ENCODE assay signal across 8 cellular contexts in genomic region chr15:79310985-79311900, GRCh38. TPM values are rescaled to one million over a fixed set of nuclear protein-coding genes. Genes with fewer than 3 reads are reported as not detected.
A peak's percentile ranks its signal among the peaks of the same experiment; 100 is the strongest.
DNase-seq lines count a peak whose midpoint lies in the region; ATAC-seq lines count a peak whose summit lies in the region.

Gene TMED3, plus strand, starts transcription at chr15:79311112. Its CDS starts 138 bp downstream, at chr15:79311250.

- H3K9ac ChIP-seq in HUES48 (ENCODE audit: low read depth, low read length): peak within 1 kb of the TSS; percentile 82
- H3K9ac ChIP-seq in muscle layer of colon (ENCODE audit: low read length): peak within 1 kb of the TSS; percentile 17

- H3K4me1 ChIP-seq in HUES48 (ENCODE audit: control insufficient read depth, insufficient read depth, low read length) (peaks cover 9% of the 10 kb centered on the region), esophagus (ENCODE audit: control insufficient read depth in 2 of 2, insufficient read depth in 2 of 2, low read length in 1 of 2) (peaks cover 0 to 17% of the 10 kb centered on the region in 2 donors), muscle layer of colon (ENCODE audit: insufficient read depth, low read length) (peaks cover 11% of the 10 kb centered on the region)

- H3K9me3 ChIP-seq in HUES48 (ENCODE audit: control insufficient read depth, insufficient read depth, low read length): no peaks in the 10 kb centered on the region
- no peaks in the 10 kb centered on the region for H3K9me3 ChIP-seq in esophagus (ENCODE audit: control insufficient read depth in 2 of 2, insufficient read depth in 1 of 2, low read depth in 1 of 2, low read length in 1 of 2)
- H3K9me3 ChIP-seq in muscle layer of colon (ENCODE audit: low read length): no peaks in the 10 kb centered on the region

- H3K27ac ChIP-seq in HUES48 (ENCODE audit: low read depth, low read length): peak within 1 kb of the TSS; percentile 31
- H3K27ac ChIP-seq in esophagus (ENCODE audit: low read depth in 2 of 2, low read length in 1 of 2): peak within 1 kb of the TSS; percentile 57 to 70
- H3K27ac ChIP-seq in muscle layer of colon (ENCODE audit: low read depth, low read length): peak within 1 kb of the TSS; percentile 19

- DNase-seq in DMS114 treated with DMSO at 0.1 percent for 48 hours (lab: John Stamatoyannopoulos, UW; ENCODE audit: unreplicated experiment): peak; percentile 82
- DNase-seq in OCI-M1 (lab: John Stamatoyannopoulos, UW): peak; percentile 90
- DNase-seq in activated T-cell treated with anti-CD3 and anti-CD28 coated beads for 4 hours: peak; percentile 60
- DNase-seq in stimulated activated CD8-positive, alpha-beta memory T cell treated with anti-CD3 and anti-CD28 coated beads, Interleukin-7, amount 100 ng/mL, for 1 hour (ENCODE audit: low read depth in 2 of 2): peak; percentile 53

- H3K4me3 ChIP-seq in HUES48 (ENCODE audit: low read depth, low read length) (peak within 1 kb of the TSS; percentile 76), esophagus (ENCODE audit: low read depth in 1 of 2, low read length in 2 of 2) (peak within 1 kb of the TSS; percentile 86 to 91), muscle layer of colon (ENCODE audit: low read depth in 1 of 2, low read length in 2 of 2) (peak within 1 kb of the TSS; percentile 82 to 94)

- WGBS in esophagus, 2 donors: 1% methylated on average over 63 to 69 of the region's 76 CpGs

- peaks cover 32% of the 10 kb centered on the region for H3K36me3 ChIP-seq in HUES48 (ENCODE audit: control insufficient read depth, insufficient read depth, low read length)
- H3K36me3 ChIP-seq in esophagus (ENCODE audit: control insufficient read depth in 2 of 2, insufficient read depth in 2 of 2, low read length in 1 of 2): peaks cover 7 to 12% of the 10 kb centered on the region in 2 donors
- peaks cover 26% of the 10 kb centered on the region for H3K36me3 ChIP-seq in muscle layer of colon (ENCODE audit: insufficient read depth, low read length)

- H3K27me3 ChIP-seq in HUES48 (ENCODE audit: control insufficient read depth, insufficient read depth, low read length) (peaks cover 33% of the 10 kb centered on the region), esophagus (ENCODE audit: control insufficient read depth in 1 of 2, insufficient read depth in 2 of 2, low read length in 2 of 2) (no peaks in the 10 kb centered on the region), muscle layer of colon (ENCODE audit: control insufficient read depth in 1 of 2, insufficient read depth in 2 of 2, low read length in 2 of 2) (no peaks in the 10 kb centered on the region)

- peak; percentile 92 for ATAC-seq in GM21423 (IDR thresholded peaks at IDR 0.05; ENCODE audit: unreplicated experiment)

RNA-seq across cellular contexts. Expression of gene TMED3, which starts in this region (rescaled TPM):
- polyA plus RNA-seq in esophagus: 100 to 1,000 TPM; 117 to 157 TPM

Comparison
In these comparisons a context has a peak if more than half of its experiments do, and no peak if none do; other contexts are left out.
1. Peak in every context shown above with its lines: DNase-seq, ATAC-seq, H3K4me3 ChIP-seq and H3K27ac ChIP-seq.